22 cellular contexts compared by ENCODE assay signal in genomic region chr10:131032329-131033165, GRCh38.
"Had no signal": no experiment of that assay in that cellular context is flagged by ENCODE, and none has a peak within 500 bp of the region (broad histone marks: within the 10 kb centered on the region; RNA-seq: fewer than 3 reads in every experiment).

No MANE protein-coding gene starts in this region.

- ATAC-seq: activated CD4-positive, CD25-positive, alpha-beta regulatory T cell treated with anti-CD3 and anti-CD28 coated beads, Interleukin-2, amount 50 U/mL, for 24 hours; activated CD8-positive, alpha-beta T cell treated with anti-CD3 and anti-CD28 coated beads, Interleukin-2, amount 10 ng/mL, durations not matched to agents 7 days and 5 days; PC-3 had no signal

- H3K4me3 ChIP-seq: breast epithelium, MG63, SJSA1 had no signal

- H3K9me3 Mint-ChIP-seq: activated naive CD4-positive, alpha-beta T cell treated with anti-CD3 and anti-CD28 coated beads, Interleukin-2, amount 50 U/mL, for 24 hours; T-helper 1 cell treated with Interleukin-12 subunit alpha and Interleukin-12 subunit beta and Interleukin-4 antibody, amounts not matched to agents 30 μg/mL and 1 μg/mL, for 36 hours had no signal

- H3K36me3 Mint-ChIP-seq: activated naive CD4-positive, alpha-beta T cell treated with anti-CD3 and anti-CD28 coated beads, Interleukin-2, amount 50 U/mL, for 24 hours had no signal

- DNase-seq: activated CD4-positive, alpha-beta T cell treated with anti-CD3 and anti-CD28 coated beads for 48 hours; activated CD4-positive, alpha-beta T cell treated with anti-CD3 and anti-CD28 coated beads, Interleukin-2, amount 50 U/mL, for 4 hours; activated CD8-positive, alpha-beta memory T cell treated with anti-CD3 and anti-CD28 coated beads, Interleukin-2, amount 50 U/mL, for 48 hours; activated CD8-positive, alpha-beta T cell treated with anti-CD3 and anti-CD28 coated beads, Interleukin-2, amount 10 ng/mL, durations not matched to agents 7 days and 5 days; activated T-cell treated with anti-CD3 and anti-CD28 coated beads, Interleukin-2, amount 50 U/mL, for 1 hour; aorta; MG63; MV-4-11; NCI-H1092 treated with DMSO at 0.1 percent for 48 hours; NCI-H1417 treated with DMSO at 0.1 percent for 48 hours; NCI-H1694; NCI-H2029 treated with DMSO at 0.1 percent for 48 hours; NCI-H510A treated with DMSO at 0.1 percent for 48 hours; NCI-H69; PC-3; SHP77 had no signal

- H3K27ac Mint-ChIP-seq: activated CD8-positive, alpha-beta T cell treated with anti-CD3 and anti-CD28 coated beads, Interleukin-2, amount 10 ng/mL, durations not matched to agents 7 days and 5 days; activated naive CD4-positive, alpha-beta T cell treated with anti-CD3 and anti-CD28 coated beads, Interleukin-2, amount 50 U/mL, for 24 hours; T-helper 1 cell treated with Interleukin-12 subunit alpha and Interleukin-12 subunit beta and Interleukin-4 antibody, amounts not matched to agents 30 μg/mL and 1 μg/mL, for 36 hours had no signal

- FAIRE-seq: RCC 7860 had no signal

- H3K4me1 Mint-ChIP-seq: activated naive CD4-positive, alpha-beta T cell treated with anti-CD3 and anti-CD28 coated beads, Interleukin-2, amount 50 U/mL, for 24 hours had no signal

- H3K9me3 ChIP-seq: breast epithelium, MG63 had no signal

- H3K36me3 ChIP-seq: breast epithelium, MG63, SJSA1 had no signal

- H3K4me1 ChIP-seq: breast epithelium, SJSA1 had no signal

- H3K4me3 Mint-ChIP-seq: activated CD8-positive, alpha-beta T cell treated with anti-CD3 and anti-CD28 coated beads, Interleukin-2, amount 10 ng/mL, durations not matched to agents 7 days and 5 days; activated naive CD4-positive, alpha-beta T cell treated with anti-CD3 and anti-CD28 coated beads, Interleukin-2, amount 50 U/mL, for 24 hours; T-helper 1 cell treated with Interleukin-12 subunit alpha and Interleukin-12 subunit beta and Interleukin-4 antibody, amounts not matched to agents 30 μg/mL and 1 μg/mL, for 36 hours had no signal

- H3K27me3 ChIP-seq: MG63, SJSA1 had no signal

- H3K27ac ChIP-seq: breast epithelium, SJSA1 had no signal

- H3K27me3 Mint-ChIP-seq: activated naive CD4-positive, alpha-beta T cell treated with anti-CD3 and anti-CD28 coated beads, Interleukin-2, amount 50 U/mL, for 24 hours had no signal
